Comparison of ENCODE assay signal across 7 cellular contexts in the genomic region with DNA sequence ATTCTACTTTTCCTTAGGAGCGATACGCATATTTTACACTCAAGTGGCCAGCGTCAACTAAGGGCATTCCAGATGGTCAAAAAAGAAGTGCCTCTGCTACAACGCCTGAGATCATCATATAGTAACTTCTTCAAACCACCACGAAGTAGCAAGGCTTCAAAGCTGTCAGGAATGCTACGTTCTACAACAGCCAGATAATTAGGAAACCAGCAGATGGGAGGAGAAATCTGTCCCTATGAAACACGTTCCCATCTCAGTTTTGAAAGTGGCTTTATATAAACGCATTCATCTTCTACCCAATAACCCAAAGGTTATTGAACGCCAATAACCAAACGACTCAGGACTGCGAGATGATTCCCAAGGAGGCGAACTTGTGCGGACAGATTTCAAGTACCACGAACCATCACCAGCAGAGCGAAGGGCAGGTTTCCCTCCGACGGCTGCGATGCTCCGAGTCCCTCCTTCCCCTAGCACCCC. TPM values are rescaled to one million over a fixed set of nuclear protein-coding genes. Genes with fewer than 3 reads are reported as not detected.
DNase-seq lines count a peak whose midpoint lies in the region; ATAC-seq and TF ChIP-seq lines count a peak whose summit lies in the region.

No MANE protein-coding gene starts in this region.

- H3K4me1 Mint-ChIP-seq in activated CD4-positive, alpha-beta memory T cell treated with anti-CD3 and anti-CD28 coated beads for 36 hours (ENCODE audit: low read depth) = peaks cover 12% of the 10 kb centered on the region

- peaks cover 6% of the 10 kb centered on the region for H3K36me3 Mint-ChIP-seq in activated CD4-positive, alpha-beta memory T cell treated with anti-CD3 and anti-CD28 coated beads for 36 hours

- H3K4me1 ChIP-seq in right cardiac atrium (ENCODE audit: control insufficient read depth, insufficient read depth, low read length) (no peaks in the 10 kb centered on the region), gastrocnemius medialis (peaks cover 9 to 12% of the 10 kb centered on the region in 2 donors)

- in situ Hi-C loops in gastrocnemius medialis (cut with MboI; ENCODE audit: low sequenced_read_pairs in 4 of 4) = loop anchor here in 2 of 4 donors (25.0 kb wide), 2 partner anchors 127 to 298 kb away; partner anchors contain the start of gene ZNF337 (in 1 of the 2)

- no peak overlapping the region for H3K27ac ChIP-seq in right cardiac atrium (ENCODE audit: low read length)
- H3K27ac ChIP-seq in gastrocnemius medialis = peak overlapping the region in 2 of 4 donors; percentile 71 to 83

- intact Hi-C loops in activated CD4-positive, alpha-beta memory T cell treated with anti-CD3 and anti-CD28 coated beads for 36 hours (cut with micrococcal nuclease) = no loop called here
- intact Hi-C loops in right cardiac atrium (cut with DNase I) (loop anchor here in 1 of 4 donors (10.0 kb wide), 1 partner anchor 75 kb away; no protein-coding TSS in a partner anchor), gastrocnemius medialis (cut with DNase I; ENCODE audit: low total_unique reads) (loop anchor here (1.0 kb wide), 1 partner anchor 18 kb away; the partner anchor contains the start of gene GINS1)

- H3K27me3 Mint-ChIP-seq in activated CD4-positive, alpha-beta memory T cell treated with anti-CD3 and anti-CD28 coated beads for 36 hours = no peaks in the 10 kb centered on the region

- 13% methylated on average over 19 of the region's 19 CpGs for WGBS in right cardiac atrium

- peak overlapping the region; percentile 83 for H3K4me3 Mint-ChIP-seq in activated CD4-positive, alpha-beta memory T cell treated with anti-CD3 and anti-CD28 coated beads for 36 hours

- no peaks in the 10 kb centered on the region for H3K9me3 ChIP-seq in right cardiac atrium (ENCODE audit: control insufficient read depth, low read length)
- H3K9me3 ChIP-seq in gastrocnemius medialis = no peaks in the 10 kb centered on the region

- DNase-seq in EH (ENCODE audit: low read depth) (peak; percentile 69), right cardiac atrium (peak in 1 of 3 donors; percentile 15), gastrocnemius medialis (no peak), GM10248 (ENCODE audit: extremely low spot score) (no peak), SHP77 treated with DMSO at 0.1 percent for 48 hours (lab: John Stamatoyannopoulos, UW) (no peak)
- DNase-seq in activated CD4-positive, alpha-beta memory T cell treated with anti-CD3 and anti-CD28 coated beads for 36 hours = no peak

- no peaks in the 10 kb centered on the region for H3K36me3 ChIP-seq in gastrocnemius medialis

- CTCF ChIA-PET in activated CD4-positive, alpha-beta memory T cell treated with anti-CD3 and anti-CD28 coated beads for 36 hours (lab: Charles Lee) = no interaction called here
- CTCF ChIA-PET in GM10248 (lab: Yijun Ruan, JAX) = no interaction called here

- H3K27ac Mint-ChIP-seq in activated CD4-positive, alpha-beta memory T cell treated with anti-CD3 and anti-CD28 coated beads for 36 hours = peak overlapping the region; percentile 54

- peak overlapping the region; percentile 75 for H3K4me3 ChIP-seq in right cardiac atrium (ENCODE audit: low read length)
- H3K4me3 ChIP-seq in gastrocnemius medialis = peak overlapping the region; percentile 72 to 99 (median 84)

- POLR2A ChIA-PET in activated CD4-positive, alpha-beta memory T cell treated with anti-CD3 and anti-CD28 coated beads for 36 hours (lab: Charles Lee) = no interaction called here
- POLR2A ChIA-PET in GM10248 (lab: Yijun Ruan, JAX) = no interaction called here

- H3K9me3 Mint-ChIP-seq in activated CD4-positive, alpha-beta memory T cell treated with anti-CD3 and anti-CD28 coated beads for 36 hours = no peaks in the 10 kb centered on the region

- no peak for TF ChIP-seq POLR2A in gastrocnemius medialis (IDR thresholded peaks at IDR 0.05)

- H3K27me3 ChIP-seq in right cardiac atrium (ENCODE audit: control insufficient read depth, insufficient read depth) (no peaks in the 10 kb centered on the region), gastrocnemius medialis (no peaks in the 10 kb centered on the region)

- TF ChIP-seq CTCF in gastrocnemius medialis (IDR thresholded peaks at IDR 0.05 in 4 of 5, conservative IDR thresholded peaks at IDR 0.05 in 1 of 5) = no peak
- no peak for TF ChIP-seq CTCF in GM10248 (IDR thresholded peaks at IDR 0.05; ENCODE audit: control extremely low read depth, extremely low read depth, low read depth, missing control alignments)

- peak; percentile 1 for ATAC-seq in HG03175 (IDR thresholded peaks at IDR 0.05; ENCODE audit: unreplicated experiment)
- no peak for ATAC-seq in right cardiac atrium
- ATAC-seq in gastrocnemius medialis = no peak

RNA-seq across cellular contexts. Expression of gene ABHD12, which starts 1.2 kb away (rescaled TPM):
- total RNA-seq in activated CD4-positive, alpha-beta memory T cell treated with anti-CD3 and anti-CD28 coated beads for 36 hours = 10 to 100 TPM; 22.3 to 24.1 TPM
- total RNA-seq in right cardiac atrium (10 to 100 TPM; 22.6 to 28.3 (median 26.0) TPM), gastrocnemius medialis (10 to 100 TPM; 11.9 to 18.4 (median 13.8) TPM)
- 25.3 TPM for polyA plus RNA-seq in right cardiac atrium

RNA-seq across cellular contexts. Expression of gene GINS1, which starts 18.1 kb away (rescaled TPM):
- total RNA-seq in activated CD4-positive, alpha-beta memory T cell treated with anti-CD3 and anti-CD28 coated beads for 36 hours = 10 to 100 TPM; 31.5 to 32.3 TPM
- total RNA-seq in right cardiac atrium = under 1 TPM; 0.45 to 0.85 (median 0.63) TPM
- 0.54 TPM for polyA plus RNA-seq in right cardiac atrium
- total RNA-seq in gastrocnemius medialis = under 1 TPM in 2 of 4 donors, not detected in 2; 0.07 to 0.20 TPM

Comparison
In these comparisons a context has a peak if more than half of its experiments do, and no peak if none do; other contexts are left out.
1. RNA of gene GINS1, which starts 18.1 kb away (total RNA-seq): 31.5 to 32.3 TPM in activated CD4-positive, alpha-beta memory T cell treated with anti-CD3 and anti-CD28 coated beads for 36 hours; 0.45 to 0.85 TPM in right cardiac atrium and 0.07 to 0.20 TPM in gastrocnemius medialis; every median in the first group is over 10 times any median in the second.